Comparison of ENCODE assay signal across 1 cellular context in genomic region chr4:126898815-126899214, GRCh38.
TF ChIP-seq lines count a peak whose summit lies in the region.

No MANE protein-coding gene starts in this region.

TF ChIP-seq in IMR-90, 13 proteins besides CTCF, POLR2A, EP300 and RAD21 (continued from another document):
- TF ChIP-seq, protein P1, sequence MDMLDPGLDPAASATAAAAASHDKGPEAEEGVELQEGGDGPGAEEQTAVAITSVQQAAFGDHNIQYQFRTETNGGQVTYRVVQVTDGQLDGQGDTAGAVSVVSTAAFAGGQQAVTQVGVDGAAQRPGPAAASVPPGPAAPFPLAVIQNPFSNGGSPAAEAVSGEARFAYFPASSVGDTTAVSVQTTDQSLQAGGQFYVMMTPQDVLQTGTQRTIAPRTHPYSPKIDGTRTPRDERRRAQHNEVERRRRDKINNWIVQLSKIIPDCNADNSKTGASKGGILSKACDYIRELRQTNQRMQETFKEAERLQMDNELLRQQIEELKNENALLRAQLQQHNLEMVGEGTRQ (IDR thresholded peaks at IDR 0.05; ENCODE audit: low read depth, low read length): no peak
- TF ChIP-seq RCOR1 (IDR thresholded peaks at IDR 0.05; ENCODE audit: insufficient replicate concordance, low read length): no peak
- TF ChIP-seq RFX5 (IDR thresholded peaks at IDR 0.05; ENCODE audit: low read depth, low read length): no peak
- no peak for TF ChIP-seq NFE2L2 (IDR thresholded peaks at IDR 0.05; ENCODE audit: low read depth, low read length)
- TF ChIP-seq MXI1 (IDR thresholded peaks at IDR 0.05; ENCODE audit: borderline replicate concordance, low read depth, low read length): no peak
- TF ChIP-seq MAFK (IDR thresholded peaks at IDR 0.05; ENCODE audit: low read depth, low read length): no peak
- no peak for TF ChIP-seq SMC3 (IDR thresholded peaks at IDR 0.05; ENCODE audit: low read depth, low read length)
